In the genomic region with DNA sequence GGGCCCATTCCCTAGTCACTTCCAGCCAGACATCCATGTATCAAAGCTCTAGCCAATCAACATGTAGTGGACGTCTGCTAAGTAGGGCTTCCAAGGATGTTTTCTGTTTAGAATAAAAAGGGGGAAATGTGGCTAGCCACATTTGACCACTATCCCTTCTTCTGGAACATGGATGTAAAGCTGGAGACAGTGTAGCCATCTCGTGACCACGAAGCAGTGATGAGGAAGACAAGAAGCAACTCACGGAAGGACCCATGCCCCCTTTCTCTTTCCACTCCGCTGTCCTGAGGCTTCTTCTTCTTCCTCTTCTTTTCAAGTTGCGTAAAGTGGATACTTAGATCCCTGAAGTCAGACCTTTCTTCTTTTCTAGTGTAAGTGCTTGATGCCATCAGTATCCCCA, we compare ENCODE assay signal across 15 cellular contexts.
DNase-seq lines count a peak whose midpoint lies in the region; TF ChIP-seq lines count a peak whose summit lies in the region.
"Had no signal": no experiment of that assay in that cellular context is flagged by ENCODE, and none has a peak within 500 bp of the region (broad histone marks: within the 10 kb centered on the region; RNA-seq: fewer than 3 reads in every experiment).

No MANE protein-coding gene starts in this region.

- no peaks in the 10 kb centered on the region for H3K9me2 ChIP-seq in GM23248 (ENCODE audit: insufficient read depth)

- H3K27ac ChIP-seq in subcutaneous abdominal adipose tissue (ENCODE audit: low read depth, low read length) (peak overlapping the region; percentile 7), colonic mucosa (no peak overlapping the region), spleen (peak overlapping the region in 3 of 8 donors; percentile 42 to 70 (median 70)), GM23248 (no peak overlapping the region)
- H3K27ac ChIP-seq: BLaER1 had no signal

- no peaks in the 10 kb centered on the region for H3F3A ChIP-seq in GM23248 (ENCODE audit: insufficient read depth)

- TF ChIP-seq CTCF in colonic mucosa (IDR thresholded peaks at IDR 0.05), result no peak
- no peak for TF ChIP-seq CTCF in spleen (IDR thresholded peaks at IDR 0.05 in 8 of 11, conservative IDR thresholded peaks at IDR 0.05 in 3 of 11)

- H3K4me1 ChIP-seq in subcutaneous abdominal adipose tissue (ENCODE audit: control insufficient read depth in 5 of 5, insufficient read depth in 5 of 5, low read length in 5 of 5), result peaks cover 3 to 29% (median 7%) of the 10 kb centered on the region in 5 donors
- H3K4me1 ChIP-seq in colonic mucosa, result no peaks in the 10 kb centered on the region
- peaks cover 0 to 16% (median 5%) of the 10 kb centered on the region in 6 donors for H3K4me1 ChIP-seq in spleen
- H3K4me1 ChIP-seq in GM23248 (ENCODE audit: insufficient read depth), result no peaks in the 10 kb centered on the region

- H3K9ac ChIP-seq in subcutaneous abdominal adipose tissue (ENCODE audit: low read length in 5 of 5) (no peak overlapping the region), colonic mucosa (ENCODE audit: low read depth in 2 of 2, low read length in 2 of 2) (no peak overlapping the region), GM23248 (no peak overlapping the region)
- H3K9ac ChIP-seq: BLaER1 had no signal

- in situ Hi-C loops in GM23248 (cut with MboI), result loop anchor here (25.0 kb wide), 1 partner anchor 1008 kb away; no protein-coding TSS in a partner anchor

- no peak overlapping the region for H3K4me3 ChIP-seq in subcutaneous abdominal adipose tissue (ENCODE audit: low read depth in 1 of 5, low read length in 5 of 5)
- no peak overlapping the region for H3K4me3 ChIP-seq in colonic mucosa
- no peak overlapping the region for H3K4me3 ChIP-seq in spleen
- no peak overlapping the region for H3K4me3 ChIP-seq in GM23248
- H3K4me3 ChIP-seq: BLaER1 had no signal

- TF ChIP-seq POLR2A in spleen (IDR thresholded peaks at IDR 0.05), result no peak

- no peak overlapping the region for H2AFZ ChIP-seq in GM23248

- WGBS in spleen, 5 donors, result 55 to 80% (median 70%) methylated on average over 6 of the region's 6 CpGs
- 55 to 57% methylated on average over 6 of the region's 6 CpGs for WGBS in GM23248 (ENCODE audit: low coverage in 1 of 2, low lambda C conversion rate in 2 of 2, missing lambda C conversion rate in 2 of 2), 2 experiments

- H3K27me3 ChIP-seq in subcutaneous abdominal adipose tissue (ENCODE audit: control insufficient read depth in 5 of 5, insufficient read depth in 4 of 5, low read length in 5 of 5), result no peaks in the 10 kb centered on the region
- no peaks in the 10 kb centered on the region for H3K27me3 ChIP-seq in colonic mucosa
- H3K27me3 ChIP-seq in spleen (replicated peaks in 1 of 7), result peaks cover 0 to 6% (median 0%) of the 10 kb centered on the region in 7 donors
- no peaks in the 10 kb centered on the region for H3K27me3 ChIP-seq in GM23248 (replicated peaks; ENCODE audit: insufficient read depth)
- H3K27me3 ChIP-seq: BLaER1 had no signal

- H4K20me1 ChIP-seq in GM23248 (ENCODE audit: insufficient read depth), result no peaks in the 10 kb centered on the region
- H4K20me1 ChIP-seq: BLaER1 had no signal

- H3K79me2 ChIP-seq in GM23248 (ENCODE audit: insufficient read depth), result no peaks in the 10 kb centered on the region

- H3K9me3 ChIP-seq in subcutaneous abdominal adipose tissue (ENCODE audit: control insufficient read depth in 5 of 5, low read length in 5 of 5), result no peaks in the 10 kb centered on the region
- no peaks in the 10 kb centered on the region for H3K9me3 ChIP-seq in colonic mucosa
- no peaks in the 10 kb centered on the region for H3K9me3 ChIP-seq in spleen
- no peaks in the 10 kb centered on the region for H3K9me3 ChIP-seq in GM23248 (ENCODE audit: low read depth)
- H3K9me3 ChIP-seq: BLaER1 had no signal

- H3K36me3 ChIP-seq in subcutaneous abdominal adipose tissue (ENCODE audit: control insufficient read depth in 5 of 5, insufficient read depth in 5 of 5, low read length in 5 of 5), result no peaks in the 10 kb centered on the region
- H3K36me3 ChIP-seq in colonic mucosa, result no peaks in the 10 kb centered on the region
- H3K36me3 ChIP-seq in spleen, result no peaks in the 10 kb centered on the region
- H3K36me3 ChIP-seq in GM23248 (ENCODE audit: low read depth), result no peaks in the 10 kb centered on the region
- H3K36me3 ChIP-seq: BLaER1 had no signal

- intact Hi-C loops in colonic mucosa (cut with DNase I), result loop anchor here (5.0 to 10.0 kb wide), 2 partner anchors 593 to 1031 kb away; partner anchors contain the start of gene SDK1
- intact Hi-C loops in spleen (cut with DNase I; ENCODE audit: low total_unique reads), result loop anchor here (10.0 kb wide), 2 partner anchors 591 to 1031 kb away; partner anchors contain the start of gene SDK1

- DNase-seq in NOMO-1 (lab: John Stamatoyannopoulos, UW; ENCODE audit: unreplicated experiment in 2 of 2) (peak; percentile 1 to 58), NOMO-1 treated with dmso at 0.1 percent for 144 hours (lab: John Stamatoyannopoulos, UW; ENCODE audit: unreplicated experiment) (no peak), SKM-1 (lab: John Stamatoyannopoulos, UW; ENCODE audit: unreplicated experiment) (peak; percentile 50), colonic mucosa (no peak), spleen (no peak), GM23248 (no peak)
- DNase-seq: 8988T; CD4-positive, alpha-beta memory T cell; DMS153; GDM1; GOT3; H7; HFFc6 had no signal

- H3K4me2 ChIP-seq in GM23248 (ENCODE audit: unreplicated experiment), result no peak overlapping the region
- H3K4me2 ChIP-seq: BLaER1 had no signal

Comparison
In these comparisons a context has a peak if more than half of its experiments do, and no peak if none do; other contexts are left out.
1. DNase-seq: peak in NOMO-1 (2 of 2) and SKM-1 (single experiment); none in NOMO-1 treated with dmso at 0.1 percent for 144 hours (single experiment), colonic mucosa (single experiment), spleen (single experiment) and GM23248 (single experiment).